In the genomic region with DNA sequence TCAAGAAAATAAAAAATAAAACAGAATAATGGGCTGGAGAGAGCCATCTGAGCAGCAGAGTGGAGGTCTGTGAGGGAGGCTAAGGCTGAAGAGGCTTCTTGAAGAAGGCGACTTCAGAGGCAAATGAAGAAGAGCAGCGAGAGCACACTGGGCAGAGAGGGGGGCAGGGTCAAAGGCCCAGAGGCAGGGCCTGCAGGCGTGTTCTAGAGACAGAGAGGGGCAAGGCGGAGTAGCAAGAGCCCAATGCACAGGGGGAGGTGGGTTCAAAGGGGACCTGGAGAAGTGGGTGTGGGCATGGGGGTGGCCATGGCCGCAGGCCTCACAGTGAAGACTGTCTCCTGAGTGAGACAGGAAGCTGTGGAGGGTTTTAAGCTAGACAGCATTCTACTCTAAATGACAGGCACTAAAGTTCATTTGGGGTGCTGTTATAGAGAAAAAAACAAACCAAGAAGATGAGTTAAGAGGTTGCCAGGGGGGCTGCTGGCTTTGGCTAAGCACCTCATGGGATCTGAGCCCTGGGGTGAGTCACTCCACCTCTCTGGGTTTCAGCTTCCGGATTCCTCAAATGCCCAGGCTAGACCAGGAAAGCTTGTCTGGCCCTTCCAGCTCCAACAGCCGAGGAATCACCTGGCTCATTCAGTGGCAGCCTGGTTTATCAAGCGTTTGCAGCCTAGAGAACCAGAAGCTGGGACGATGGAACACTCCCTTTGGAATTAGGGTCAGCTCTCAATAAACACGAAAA, we compare ENCODE assay signal across 1 cellular context.
TF ChIP-seq lines count a peak whose summit lies in the region.

No MANE protein-coding gene starts in this region.

TF ChIP-seq in SK-N-SH treated with all-trans-retinoic acid at 6 μM for 48 hours, 23 proteins besides CTCF, POLR2A, EP300 and RAD21 (continued from another document):
- TF ChIP-seq POU6F1 (CRISPR knock-in tag; IDR thresholded peaks at IDR 0.05; ENCODE audit: borderline replicate concordance, low read depth) (no peak), RARB (CRISPR knock-in tag; IDR thresholded peaks at IDR 0.05) (no peak), TOX (CRISPR knock-in tag; IDR thresholded peaks at IDR 0.05; ENCODE audit: borderline replicate concordance) (no peak), ZFP3 (CRISPR knock-in tag; IDR thresholded peaks at IDR 0.05) (no peak), ARNTL (CRISPR knock-in tag; IDR thresholded peaks at IDR 0.05; ENCODE audit: borderline replicate concordance, low read depth) (no peak), ZNF565 (CRISPR knock-in tag; conservative IDR thresholded peaks at IDR 0.05; ENCODE audit: low read depth) (no peak), ZFP30 (CRISPR knock-in tag; IDR thresholded peaks at IDR 0.05) (no peak)
TF ChIP-seq in SK-N-SH treated with all-trans-retinoic acid at 6 μM for 48 hours: peak in this region for 0.
